In genomic region chr9:23683476-23684095, GRCh38 we compare ENCODE assay signal across 21 cellular contexts.
DNase-seq lines count a peak whose midpoint lies in the region; ATAC-seq lines count a peak whose summit lies in the region.
"Had no signal": no experiment of that assay in that cellular context is flagged by ENCODE, and none has a peak within 500 bp of the region (broad histone marks: within the 10 kb centered on the region; RNA-seq: fewer than 3 reads in every experiment).

No MANE protein-coding gene starts in this region.

- H3K4me2 ChIP-seq in trophoblast cell (ENCODE audit: low read length) = peak overlapping the region; percentile 11
- H3K4me2 ChIP-seq: KMS-11 had no signal

- peak overlapping the region; percentile 72 for H2BK12ac ChIP-seq in trophoblast cell (ENCODE audit: low read length)

- no peak overlapping the region for H3K9ac ChIP-seq in adipocyte (ENCODE audit: low read length)
- H3K9ac ChIP-seq in iPS-18a (ENCODE audit: low read length) = no peak overlapping the region
- no peak overlapping the region for H3K9ac ChIP-seq in trophoblast cell (ENCODE audit: low read length)
- H3K9ac ChIP-seq: KMS-11, parathyroid adenoma had no signal

- H3K9me3 ChIP-seq in adipocyte (ENCODE audit: control insufficient read depth, low read length) (no peaks in the 10 kb centered on the region), iPS-18a (ENCODE audit: control insufficient read depth, low read depth, low read length) (no peaks in the 10 kb centered on the region), trophoblast cell (ENCODE audit: insufficient read depth, low read depth, low read length) (no peaks in the 10 kb centered on the region)
- H3K9me3 ChIP-seq: sigmoid colon, transverse colon had no signal

- H3K36me3 ChIP-seq in adipocyte (ENCODE audit: control insufficient read depth, insufficient read depth, low read length, severe bottlenecking) (no peaks in the 10 kb centered on the region), iPS-18a (ENCODE audit: control insufficient read depth, low read depth, low read length) (peaks cover 5% of the 10 kb centered on the region), trophoblast cell (ENCODE audit: control insufficient read depth in 1 of 2, insufficient read depth in 2 of 2, low read length in 2 of 2) (no peaks in the 10 kb centered on the region)
- H3K36me3 ChIP-seq: cardiac muscle cell, sigmoid colon, transverse colon had no signal

- H3K4me3 ChIP-seq in adipocyte (ENCODE audit: low read length) = no peak overlapping the region
- H3K4me3 ChIP-seq in iPS-18a (ENCODE audit: low read length) = no peak overlapping the region
- no peak overlapping the region for H3K4me3 ChIP-seq in trophoblast cell (ENCODE audit: low read depth, low read length)
- H3K4me3 ChIP-seq: cardiac muscle cell, sigmoid colon, transverse colon had no signal

- H3K79me2 ChIP-seq in trophoblast cell (ENCODE audit: control insufficient read depth, insufficient read depth, low read length, poor library complexity) = no peaks in the 10 kb centered on the region
- H3K79me2 ChIP-seq: parathyroid adenoma had no signal

- no peak overlapping the region for H3K18ac ChIP-seq in trophoblast cell (ENCODE audit: low read length)

- H2AFZ ChIP-seq in trophoblast cell (ENCODE audit: insufficient read depth, low read length, poor library complexity) = peak overlapping the region; percentile 32
- H2AFZ ChIP-seq: parathyroid adenoma had no signal

- H3K23ac ChIP-seq in trophoblast cell (ENCODE audit: low read length) = no peak overlapping the region

- no peaks in the 10 kb centered on the region for H3K4me1 ChIP-seq in adipocyte (ENCODE audit: control insufficient read depth, insufficient read depth, low read length)
- peaks cover 41% of the 10 kb centered on the region for H3K4me1 ChIP-seq in iPS-18a (ENCODE audit: control insufficient read depth, low read depth, low read length)
- H3K4me1 ChIP-seq in trophoblast cell (ENCODE audit: control insufficient read depth in 1 of 2, insufficient read depth in 2 of 2, low read length in 2 of 2) = peaks cover 17 to 25% of the 10 kb centered on the region in 2 experiments
- H3K4me1 ChIP-seq: parathyroid adenoma, transverse colon had no signal

- H2BK5ac ChIP-seq in trophoblast cell (ENCODE audit: low read depth, low read length, poor library complexity) = peak overlapping the region; percentile 54

- H2BK120ac ChIP-seq in trophoblast cell (ENCODE audit: insufficient read depth, low read length, poor library complexity) = peak overlapping the region; percentile 90

- H3K27ac ChIP-seq in iPS-18a (ENCODE audit: low read length) (peak overlapping the region; percentile 42), trophoblast cell (ENCODE audit: low read depth, low read length) (peak overlapping the region; percentile 80)
- H3K27ac ChIP-seq: 22Rv1, cardiac muscle cell, KMS-11, parathyroid adenoma, sigmoid colon, transverse colon had no signal

- no peak for ATAC-seq in GM19328 (IDR thresholded peaks at IDR 0.05; ENCODE audit: unreplicated experiment)
- ATAC-seq: activated CD8-positive, alpha-beta T cell treated with anti-CD3 and anti-CD28 coated beads, Interleukin-2, amount 10 ng/mL, durations not matched to agents 7 days and 5 days; activated naive CD8-positive, alpha-beta T cell treated with anti-CD3 and anti-CD28 coated beads, Interleukin-2, amount 50 U/mL, for 24 hours; left ventricle myocardium superior; stimulated activated naive CD8-positive, alpha-beta T cell treated with anti-CD3 and anti-CD28 coated beads, Interleukin-15, Interleukin-2, amounts not matched to agents 100 U/mL and 50 U/mL, for 24 hours had no signal

- H4K12ac ChIP-seq in trophoblast cell (ENCODE audit: low read depth, low read length) = no peak overlapping the region

- peaks cover 21% of the 10 kb centered on the region for H3K79me1 ChIP-seq in trophoblast cell (ENCODE audit: low read length)

- H3K4ac ChIP-seq in trophoblast cell (ENCODE audit: low read depth, low read length) = no peak overlapping the region

- no CpG with 5 or more reads among the region's 8 CpGs for WGBS in trophoblast cell (ENCODE audit: extremely low coverage, insufficient coverage, insufficient read length)

- H3K14ac ChIP-seq in trophoblast cell (ENCODE audit: low read length) = peak overlapping the region; percentile 72

- H2AK5ac ChIP-seq in trophoblast cell (ENCODE audit: low read length) = peak overlapping the region; percentile 49

- H3K27me3 ChIP-seq in adipocyte (replicated peaks; ENCODE audit: control insufficient read depth, insufficient read depth, low read length) (no peaks in the 10 kb centered on the region), iPS-18a (ENCODE audit: control insufficient read depth, insufficient read depth, low read length) (no peaks in the 10 kb centered on the region), trophoblast cell (ENCODE audit: insufficient read depth, low read length) (no peaks in the 10 kb centered on the region)
- H3K27me3 ChIP-seq: cardiac muscle cell, sigmoid colon, transverse colon had no signal

- H4K91ac ChIP-seq in trophoblast cell (ENCODE audit: low read depth, low read length) = peak overlapping the region; percentile 73

- DNase-seq in DMS79 treated with DMSO at 0.1 percent for 48 hours (lab: John Stamatoyannopoulos, UW) = peak; percentile 5
- no peak for DNase-seq in DMS79 (lab: John Stamatoyannopoulos, UW)
- DNase-seq in adipocyte (ENCODE audit: low read depth) = peak; percentile 6
- DNase-seq in trophoblast cell = no peak
- DNase-seq in COR-L47 (lab: John Stamatoyannopoulos, UW) = no peak
- DNase-seq in activated naive CD4-positive, alpha-beta T cell treated with anti-CD3 and anti-CD28 coated beads, Interleukin-2, amount 50 U/mL, for 16 hours = no peak
- DNase-seq: activated CD4-positive, CD25-positive, alpha-beta regulatory T cell; activated CD8-positive, alpha-beta T cell treated with anti-CD3 and anti-CD28 coated beads, Interleukin-2, amount 10 ng/mL, durations not matched to agents 7 days and 5 days; activated naive CD8-positive, alpha-beta T cell treated with anti-CD3 and anti-CD28 coated beads, Interleukin-2, amount 50 U/mL, for 24 hours; left ventricle myocardium superior; NCI-H524; sigmoid colon; stimulated activated CD4-positive, alpha-beta T cell treated with anti-CD3 and anti-CD28 coated beads, Interleukin-1b, Interleukin-23, amount 100 ng/mL, for 48 hours; stimulated activated naive CD8-positive, alpha-beta T cell treated with anti-CD3 and anti-CD28 coated beads, Interleukin-15, Interleukin-2, amounts not matched to agents 100 U/mL and 50 U/mL, for 24 hours; transverse colon had no signal

- peak overlapping the region; percentile 22 for H4K8ac ChIP-seq in trophoblast cell (ENCODE audit: low read depth, low read length)

Comparison
In these comparisons a context has a peak if more than half of its experiments do, and no peak if none do; other contexts are left out.
1. DNase-seq: peak in DMS79 treated with DMSO at 0.1 percent for 48 hours (single experiment) and adipocyte (single experiment); none in DMS79 (single experiment), trophoblast cell (0 of 2), COR-L47 (single experiment) and activated naive CD4-positive, alpha-beta T cell treated with anti-CD3 and anti-CD28 coated beads, Interleukin-2, amount 50 U/mL, for 16 hours (single experiment).